Comparison of ENCODE assay signal across 9 cellular contexts in genomic region chr4:113837397-113837796, GRCh38.
DNase-seq lines count a peak whose midpoint lies in the region; ATAC-seq and TF ChIP-seq lines count a peak whose summit lies in the region.
"Had no signal": no experiment of that assay in that cellular context is flagged by ENCODE, and none has a peak within 500 bp of the region (broad histone marks: within the 10 kb centered on the region; RNA-seq: fewer than 3 reads in every experiment).

No MANE protein-coding gene starts in this region.

- ATAC-seq in GM21515 (IDR thresholded peaks at IDR 0.05; ENCODE audit: unreplicated experiment), result peak; percentile 100
- ATAC-seq in T-helper 17 cell, result no peak

- no peaks in the 10 kb centered on the region for H3K36me3 Mint-ChIP-seq in activated naive CD4-positive, alpha-beta T cell treated with anti-CD3 and anti-CD28 coated beads for 36 hours (ENCODE audit: low read depth)
- H3K36me3 Mint-ChIP-seq in T-helper 17 cell (ENCODE audit: low read depth), result peaks cover 3% of the 10 kb centered on the region

- peak; percentile 61 for DNase-seq in GM03348 (ENCODE audit: low spot score)
- peak; percentile 52 to 91 for DNase-seq in HL-60 (ENCODE audit: low read depth in 1 of 2, low spot score in 1 of 2)
- DNase-seq in amniotic stem cell (lab: John Stamatoyannopoulos, UW), result peak; percentile 61
- peak; percentile 68 for DNase-seq in non-pigmented ciliary epithelial cell (ENCODE audit: low read depth)
- no peak for DNase-seq in activated naive CD4-positive, alpha-beta T cell treated with anti-CD3 and anti-CD28 coated beads for 36 hours
- DNase-seq in T-helper 17 cell, result no peak
- no peak for DNase-seq in stimulated activated CD4-positive, alpha-beta T cell treated with anti-CD3 and anti-CD28 coated beads, Interleukin-1b, Interleukin-23, amount 100 ng/mL, for 48 hours

- no peaks in the 10 kb centered on the region for H3K27me3 Mint-ChIP-seq in activated naive CD4-positive, alpha-beta T cell treated with anti-CD3 and anti-CD28 coated beads for 36 hours (ENCODE audit: low read depth)
- H3K27me3 Mint-ChIP-seq in T-helper 17 cell, result peaks cover 10% of the 10 kb centered on the region

- no peaks in the 10 kb centered on the region for H3K27me3 ChIP-seq in HL-60 (ENCODE audit: insufficient read depth, poor library complexity, severe bottlenecking)
- H3K27me3 ChIP-seq: neutrophil had no signal

- intact Hi-C loops in activated naive CD4-positive, alpha-beta T cell treated with anti-CD3 and anti-CD28 coated beads for 36 hours (cut with micrococcal nuclease), result loop anchor here (2.0 kb wide), 1 partner anchor 33 kb away; no protein-coding TSS in a partner anchor

- H3K4me3 Mint-ChIP-seq in activated naive CD4-positive, alpha-beta T cell treated with anti-CD3 and anti-CD28 coated beads for 36 hours, result no peak overlapping the region
- no peak overlapping the region for H3K4me3 Mint-ChIP-seq in T-helper 17 cell

- no peak overlapping the region for H3K4me3 ChIP-seq in HL-60 (replicated peaks; ENCODE audit: insufficient read depth, low read length)

- no peak for TF ChIP-seq CTCF in HL-60 (IDR thresholded peaks at IDR 0.05; ENCODE audit: insufficient read depth, low read length)

- no peak overlapping the region for H3K27ac Mint-ChIP-seq in activated naive CD4-positive, alpha-beta T cell treated with anti-CD3 and anti-CD28 coated beads for 36 hours
- H3K27ac Mint-ChIP-seq in T-helper 17 cell, result no peak overlapping the region

- no peak overlapping the region; the same call in 1 of the 2 replicates for H3K27ac ChIP-seq in HL-60 (replicated peaks)
- H3K27ac ChIP-seq: neutrophil had no signal

- H3K9me3 Mint-ChIP-seq in activated naive CD4-positive, alpha-beta T cell treated with anti-CD3 and anti-CD28 coated beads for 36 hours, result no peaks in the 10 kb centered on the region

- no peaks in the 10 kb centered on the region for H3K9me3 ChIP-seq in T-helper 17 cell (ENCODE audit: control insufficient read depth, low read length, poor library complexity, severe bottlenecking)
- H3K9me3 ChIP-seq: neutrophil had no signal

- CTCF ChIA-PET in activated naive CD4-positive, alpha-beta T cell treated with anti-CD3 and anti-CD28 coated beads for 36 hours (lab: Charles Lee), result interaction anchor here (0.6 kb wide), 1 partner anchor 13 kb away, joined by 3 read pairs; no protein-coding TSS in a partner anchor

- H3K4me1 Mint-ChIP-seq in activated naive CD4-positive, alpha-beta T cell treated with anti-CD3 and anti-CD28 coated beads for 36 hours (ENCODE audit: low read depth), result peaks cover 9% of the 10 kb centered on the region
- H3K4me1 Mint-ChIP-seq in T-helper 17 cell, result no peaks in the 10 kb centered on the region

Comparison
In these comparisons a context has a peak if more than half of its experiments do, and no peak if none do; other contexts are left out.
1. DNase-seq: peak in GM03348 (single experiment), HL-60 (2 of 2), amniotic stem cell (single experiment) and non-pigmented ciliary epithelial cell (single experiment); none in activated naive CD4-positive, alpha-beta T cell treated with anti-CD3 and anti-CD28 coated beads for 36 hours (single experiment), T-helper 17 cell (0 of 3) and stimulated activated CD4-positive, alpha-beta T cell treated with anti-CD3 and anti-CD28 coated beads, Interleukin-1b, Interleukin-23, amount 100 ng/mL, for 48 hours (single experiment).